In genomic region chr3:51955175-51955892, GRCh38 we compare ENCODE assay signal across 11 cellular contexts. TPM values are rescaled to one million over a fixed set of nuclear protein-coding genes. Genes with fewer than 3 reads are reported as not detected.
DNase-seq lines count a peak whose midpoint lies in the region; ATAC-seq and TF ChIP-seq lines count a peak whose summit lies in the region.
"Had no signal": no experiment of that assay in that cellular context is flagged by ENCODE, and none has a peak within 500 bp of the region (broad histone marks: within the 10 kb centered on the region; RNA-seq: fewer than 3 reads in every experiment).

Gene GPR62 (plus strand): TSS chr3:51955381. CDS start chr3:51955653, 272 bp downstream.

- peaks cover 0 to 18% (median 0%) of the 10 kb centered on the region in 4 donors for H3K27me3 ChIP-seq in esophagus squamous epithelium

- no peaks in the 10 kb centered on the region for H3K9me3 Mint-ChIP-seq in naive thymus-derived CD8-positive, alpha-beta T cell

- peak within 1 kb of the TSS; percentile 17 to 75 (median 58) for H3K4me3 Mint-ChIP-seq in naive thymus-derived CD8-positive, alpha-beta T cell

- no peak for TF ChIP-seq CTCF in esophagus squamous epithelium (IDR thresholded peaks at IDR 0.05)

- intact Hi-C loops in Right ventricle myocardium inferior (cut with DNase I), result no loop called here
- intact Hi-C loops in Right ventricle myocardium superior (cut with DNase I), result no loop called here
- intact Hi-C loops in esophagus squamous epithelium (cut with DNase I), result no loop called here

- peaks cover 0 to 12% (median 10%) of the 10 kb centered on the region in 4 donors for H3K4me1 Mint-ChIP-seq in naive thymus-derived CD8-positive, alpha-beta T cell

- TF ChIP-seq POLR2A in esophagus squamous epithelium (IDR thresholded peaks at IDR 0.05), result no peak

- H3K36me3 Mint-ChIP-seq in naive thymus-derived CD8-positive, alpha-beta T cell, result peaks cover 0 to 4% (median 2%) of the 10 kb centered on the region in 3 donors

- H3K27me3 Mint-ChIP-seq in naive thymus-derived CD8-positive, alpha-beta T cell, result peaks cover 8 to 28% (median 20%) of the 10 kb centered on the region in 5 donors

- H3K27ac ChIP-seq in esophagus squamous epithelium, result peak within 1 kb of the TSS; percentile 5 to 82 (median 64)

- H3K27ac Mint-ChIP-seq in naive thymus-derived CD8-positive, alpha-beta T cell, result no peak within 1 kb of the TSS

- peak within 1 kb of the TSS; percentile 28 to 69 (median 43) for H3K4me3 ChIP-seq in esophagus squamous epithelium

- peaks cover 13 to 25% (median 14%) of the 10 kb centered on the region in 3 donors for H3K4me1 ChIP-seq in esophagus squamous epithelium

- peak; percentile 63 for DNase-seq in Right ventricle myocardium inferior (ENCODE audit: missing footprints)
- DNase-seq in Right ventricle myocardium superior, result no peak
- DNase-seq in esophagus squamous epithelium (lab: John Stamatoyannopoulos, UW), result no peak
- DNase-seq in naive thymus-derived CD8-positive, alpha-beta T cell, result peak in 1 of 10 donors; percentile 53
- no peak for DNase-seq in activated CD4-positive, alpha-beta T cell treated with anti-CD3 and anti-CD28 coated beads, Interleukin-2, amount 50 U/mL, for 48 hours
- DNase-seq in DMS114 treated with DMSO at 0.1 percent for 48 hours (lab: John Stamatoyannopoulos, UW; ENCODE audit: unreplicated experiment), result no peak
- no peak for DNase-seq in stimulated activated naive CD4-positive, alpha-beta T cell treated with Interleukin-2 at 50 U/mL for 16 hours (lab: John Stamatoyannopoulos, UW)
- DNase-seq: DMS153; NCI-H2227 treated with DMSO at 0.1 percent for 48 hours; stimulated activated CD8-positive, alpha-beta memory T cell treated with anti-CD3 and anti-CD28 coated beads, Interleukin-4, amount 100 ng/mL, for 48 hours had no signal

- H3K36me3 ChIP-seq in esophagus squamous epithelium, result peaks cover 0 to 28% (median 0%) of the 10 kb centered on the region in 3 donors

- H3K9me3 ChIP-seq in esophagus squamous epithelium, result no peaks in the 10 kb centered on the region

- WGBS in esophagus squamous epithelium, 2 donors, result 33 to 70% methylated on average over 2 to 14 of the region's 33 CpGs

- ATAC-seq in Right ventricle myocardium inferior (no peak), Right ventricle myocardium superior (ENCODE audit: poor library complexity) (no peak), GM18867 (IDR thresholded peaks at IDR 0.05; ENCODE audit: unreplicated experiment) (no peak)
- peak; percentile 29 to 33 for ATAC-seq in naive thymus-derived CD8-positive, alpha-beta T cell

- POLR2A ChIA-PET in naive thymus-derived CD8-positive, alpha-beta T cell (lab: Charles Lee), result interaction anchor here (0.7 kb wide), 1 partner anchor 20 kb away, joined by 4 read pairs; the partner anchor contains the start of gene ABHD14A

RNA-seq across cellular contexts. Expression of gene GPR62, which starts in this region (rescaled TPM):
- 0.22 TPM for total RNA-seq in Right ventricle myocardium inferior
- not detected for total RNA-seq in Right ventricle myocardium superior
- under 1 TPM in 2 of 4 donors, not detected in 2; 0.09 to 0.38 TPM for total RNA-seq in esophagus squamous epithelium
- not detected for total RNA-seq in naive thymus-derived CD8-positive, alpha-beta T cell
- not detected for polyA plus RNA-seq in naive thymus-derived CD8-positive, alpha-beta T cell

Comparison
In these comparisons a context has a peak if more than half of its experiments do, and no peak if none do; other contexts are left out.
1. Peak in DNase-seq in Right ventricle myocardium inferior; RNA of the gene not detected or under 1 TPM.
2. Peak in ATAC-seq in naive thymus-derived CD8-positive, alpha-beta T cell; RNA of the gene not detected or under 1 TPM.